Comparison of ENCODE assay signal across 8 cellular contexts in genomic region chr14:76920572-76921175, GRCh38.
DNase-seq lines count a peak whose midpoint lies in the region; ATAC-seq and TF ChIP-seq lines count a peak whose summit lies in the region.

No MANE protein-coding gene starts in this region.

- no peaks in the 10 kb centered on the region for H3K27me3 ChIP-seq in muscle layer of duodenum (ENCODE audit: low read depth, low read length)

- TF ChIP-seq CTCF in CD14-positive monocyte (IDR thresholded peaks at IDR 0.05), result no peak

- DNase-seq in CD14-positive monocyte (ENCODE audit: low spot score) (peak; percentile 56), NCI-H1417 treated with DMSO at 0.1 percent for 48 hours (lab: John Stamatoyannopoulos, UW) (peak; percentile 81), COLO829 (ENCODE audit: low spot score) (no peak)

- no peak overlapping the region for H3K4me3 Mint-ChIP-seq in CD14-positive monocyte

- peaks cover 0 to 2% (median 0%) of the 10 kb centered on the region in 7 donors for H3K9me3 Mint-ChIP-seq in CD14-positive monocyte

- intact Hi-C loops in CD14-positive monocyte (cut with micrococcal nuclease), result no loop called here

- no peak overlapping the region for H3K4me3 ChIP-seq in muscle layer of duodenum (ENCODE audit: low read depth in 1 of 2, low read length in 2 of 2)

- H3K27ac Mint-ChIP-seq in CD14-positive monocyte, result peak overlapping the region in 4 of 7 donors; percentile 50 to 72 (median 63)

- H3K27me3 Mint-ChIP-seq in CD14-positive monocyte (ENCODE audit: low read depth in 3 of 3), result peaks cover 18 to 36% (median 24%) of the 10 kb centered on the region in 3 donors

- no peaks in the 10 kb centered on the region for H3K9me3 ChIP-seq in muscle layer of duodenum (ENCODE audit: control insufficient read depth in 1 of 2, low read length in 2 of 2)

- H3K36me3 Mint-ChIP-seq in CD14-positive monocyte, result no peaks in the 10 kb centered on the region

- H3K4me1 Mint-ChIP-seq in CD14-positive monocyte, result peaks cover 56% of the 10 kb centered on the region

- peaks cover 0 to 5% of the 10 kb centered on the region in 2 donors for H3K36me3 ChIP-seq in muscle layer of duodenum (ENCODE audit: control insufficient read depth in 1 of 2, insufficient read depth in 2 of 2, low read length in 2 of 2)

- H3K27ac ChIP-seq in angular gyrus (ENCODE audit: low read depth, low read length), result peak overlapping the region; percentile 76
- peak overlapping the region; percentile 5 for H3K27ac ChIP-seq in muscle layer of duodenum (ENCODE audit: low read length)

- peaks cover 21 to 51% of the 10 kb centered on the region in 2 donors for H3K4me1 ChIP-seq in muscle layer of duodenum (ENCODE audit: control insufficient read depth in 1 of 2, insufficient read depth in 2 of 2, low read length in 2 of 2)

- ATAC-seq in GM21786 (IDR thresholded peaks at IDR 0.05; ENCODE audit: unreplicated experiment), result no peak
- ATAC-seq in HG03378 (IDR thresholded peaks at IDR 0.05; ENCODE audit: unreplicated experiment), result no peak
- no peak for ATAC-seq in HG03159 (IDR thresholded peaks at IDR 0.05; ENCODE audit: unreplicated experiment)
